In the genomic region with DNA sequence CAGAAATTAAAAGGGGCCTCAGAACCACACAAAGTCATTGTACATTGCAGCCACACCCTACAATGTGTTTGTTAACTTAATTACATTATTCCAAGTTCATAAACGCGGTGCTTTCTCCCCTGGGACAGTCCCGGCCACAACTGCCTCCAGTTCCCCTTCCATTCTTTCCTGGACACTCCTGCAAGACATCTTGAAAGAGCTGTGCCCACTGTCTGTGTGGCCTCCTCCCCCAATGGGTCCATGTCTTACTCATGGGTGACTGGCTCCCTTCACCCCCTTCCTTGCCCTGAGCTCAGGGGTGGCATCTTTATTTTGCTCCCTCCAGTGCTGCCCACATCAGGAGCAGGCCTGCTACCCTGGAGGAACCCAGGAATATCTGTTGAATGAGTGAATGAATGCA, we compare ENCODE assay signal across 19 cellular contexts.
A peak's percentile ranks its signal among the peaks of the same experiment; 100 is the strongest.
DNase-seq lines count a peak whose midpoint lies in the region; ATAC-seq and TF ChIP-seq lines count a peak whose summit lies in the region.
"Had no signal": no experiment of that assay in that cellular context is flagged by ENCODE, and none has a peak within 500 bp of the region (broad histone marks: within the 10 kb centered on the region; RNA-seq: fewer than 3 reads in every experiment).

No MANE protein-coding gene starts in this region.

- peak; percentile 17 for DNase-seq in activated CD4-positive, alpha-beta T cell treated with anti-CD3 and anti-CD28 coated beads, Interleukin-2, amount 10 ng/mL, durations not matched to agents 24 days and 14 days
- no peak for DNase-seq in activated CD4-positive, alpha-beta T cell treated with anti-CD3 and anti-CD28 coated beads, Interleukin-2, amount 50 U/mL, for 1 hour
- peak; percentile 86 for DNase-seq in esophagus muscularis mucosa (ENCODE audit: extremely low spot score)
- no peak for DNase-seq in neural progenitor cell (ENCODE audit: low spot score)
- peak; percentile 23 for DNase-seq in osteocyte (ENCODE audit: extremely low spot score, unreplicated experiment)
- DNase-seq in cerebellar nuclear complex (lab: John Stamatoyannopoulos, UW), result no peak
- DNase-seq in NCI-H1417 treated with DMSO at 0.1 percent for 48 hours (lab: John Stamatoyannopoulos, UW), result no peak
- DNase-seq: AML-193; Caco-2; Calu3; CD4-positive, alpha-beta T cell; CD8-positive, alpha-beta T cell; DMS79 treated with DMSO at 0.1 percent for 48 hours; GF-D8 had no signal

- H3K27ac ChIP-seq in esophagus muscularis mucosa (replicated peaks in 1 of 4) (no peak overlapping the region), neural progenitor cell (no peak overlapping the region)
- H3K27ac ChIP-seq: 22Rv1, A549, C4-2B had no signal

- H3K27ac Mint-ChIP-seq in activated CD4-positive, alpha-beta T cell treated with anti-CD3 and anti-CD28 coated beads, Interleukin-2, amount 10 ng/mL, durations not matched to agents 24 days and 14 days, result no peak overlapping the region
- H3K27ac Mint-ChIP-seq in neural progenitor cell, result peak overlapping the region; percentile 16
- H3K27ac Mint-ChIP-seq in osteocyte (ENCODE audit: unreplicated experiment), result no peak overlapping the region
- H3K27ac Mint-ChIP-seq: B cell; CD4-positive, alpha-beta T cell; CD8-positive, alpha-beta T cell had no signal

- no peaks in the 10 kb centered on the region for H3F3A ChIP-seq in neural progenitor cell (ENCODE audit: low read depth)

- intact Hi-C loops in activated CD4-positive, alpha-beta T cell treated with anti-CD3 and anti-CD28 coated beads, Interleukin-2, amount 10 ng/mL, durations not matched to agents 24 days and 14 days (cut with micrococcal nuclease), result no loop called here
- intact Hi-C loops in esophagus muscularis mucosa (cut with DNase I), result no loop called here

- TF ChIP-seq POLR2A in esophagus muscularis mucosa (IDR thresholded peaks at IDR 0.05; ENCODE audit: low read depth), result no peak

- TF ChIP-seq EP300 in esophagus muscularis mucosa (IDR thresholded peaks at IDR 0.05), result no peak

- ATAC-seq in HG02840 (IDR thresholded peaks at IDR 0.05; ENCODE audit: low FRiP score, unreplicated experiment), result no peak
- ATAC-seq: A549; CD8-positive, alpha-beta T cell had no signal

- H4K20me1 ChIP-seq in neural progenitor cell (ENCODE audit: low read depth), result no peaks in the 10 kb centered on the region

- TF ChIP-seq CTCF in esophagus muscularis mucosa (IDR thresholded peaks at IDR 0.05) (no peak), neural progenitor cell (IDR thresholded peaks at IDR 0.05) (no peak), osteocyte (IDR thresholded peaks at IDR 0.05) (no peak)

- H3K9me3 ChIP-seq in esophagus muscularis mucosa (no peaks in the 10 kb centered on the region), neural progenitor cell (ENCODE audit: low read depth) (no peaks in the 10 kb centered on the region)
- H3K9me3 ChIP-seq: A549, Caco-2 had no signal

- no peak overlapping the region for H3K9ac ChIP-seq in neural progenitor cell

- H3K27me3 Mint-ChIP-seq in activated CD4-positive, alpha-beta T cell treated with anti-CD3 and anti-CD28 coated beads, Interleukin-2, amount 10 ng/mL, durations not matched to agents 24 days and 14 days, result peaks cover 5% of the 10 kb centered on the region
- peaks cover under 1% of the 10 kb centered on the region for H3K27me3 Mint-ChIP-seq in neural progenitor cell (ENCODE audit: insufficient read depth, low read depth)
- peaks cover 7% of the 10 kb centered on the region for H3K27me3 Mint-ChIP-seq in osteocyte (ENCODE audit: unreplicated experiment)
- H3K27me3 Mint-ChIP-seq: B cell had no signal

- H3K4me3 Mint-ChIP-seq in activated CD4-positive, alpha-beta T cell treated with anti-CD3 and anti-CD28 coated beads, Interleukin-2, amount 10 ng/mL, durations not matched to agents 24 days and 14 days, result no peak overlapping the region
- H3K4me3 Mint-ChIP-seq in neural progenitor cell (no peak overlapping the region), osteocyte (ENCODE audit: unreplicated experiment) (no peak overlapping the region)
- H3K4me3 Mint-ChIP-seq: B cell; CD4-positive, alpha-beta T cell; CD8-positive, alpha-beta T cell had no signal

- H3K4me1 ChIP-seq in esophagus muscularis mucosa, result peaks cover 0 to 5% (median 0%) of the 10 kb centered on the region in 4 donors
- H3K4me1 ChIP-seq in neural progenitor cell, result no peaks in the 10 kb centered on the region
- H3K4me1 ChIP-seq: A549, Caco-2 had no signal

- H3K27me3 ChIP-seq in esophagus muscularis mucosa (no peaks in the 10 kb centered on the region), neural progenitor cell (no peaks in the 10 kb centered on the region)

- WGBS in esophagus muscularis mucosa, result 87% methylated on average over 3 of the region's 3 CpGs

- H3K4me3 ChIP-seq in esophagus muscularis mucosa (no peak overlapping the region), neural progenitor cell (no peak overlapping the region)
- H3K4me3 ChIP-seq: A549 had no signal

- H3K4me2 ChIP-seq in neural progenitor cell, result no peak overlapping the region
- H3K4me2 ChIP-seq: A549 had no signal

- H3K9me3 Mint-ChIP-seq in activated CD4-positive, alpha-beta T cell treated with anti-CD3 and anti-CD28 coated beads, Interleukin-2, amount 10 ng/mL, durations not matched to agents 24 days and 14 days, result no peaks in the 10 kb centered on the region
- H3K9me3 Mint-ChIP-seq in neural progenitor cell, result no peaks in the 10 kb centered on the region
- no peaks in the 10 kb centered on the region for H3K9me3 Mint-ChIP-seq in osteocyte (ENCODE audit: unreplicated experiment)
- H3K9me3 Mint-ChIP-seq: CD4-positive, alpha-beta T cell; CD8-positive, alpha-beta T cell had no signal

- no peaks in the 10 kb centered on the region for H3K79me2 ChIP-seq in neural progenitor cell (ENCODE audit: low read depth)

- H2AFZ ChIP-seq in neural progenitor cell (replicated peaks), result no peak overlapping the region

- no peaks in the 10 kb centered on the region for H3K4me1 Mint-ChIP-seq in activated CD4-positive, alpha-beta T cell treated with anti-CD3 and anti-CD28 coated beads, Interleukin-2, amount 10 ng/mL, durations not matched to agents 24 days and 14 days
- peaks cover 14% of the 10 kb centered on the region for H3K4me1 Mint-ChIP-seq in neural progenitor cell
- peaks cover 2% of the 10 kb centered on the region for H3K4me1 Mint-ChIP-seq in osteocyte (ENCODE audit: unreplicated experiment)
- H3K4me1 Mint-ChIP-seq: B cell had no signal

- H3K36me3 ChIP-seq in esophagus muscularis mucosa, result no peaks in the 10 kb centered on the region
- no peaks in the 10 kb centered on the region for H3K36me3 ChIP-seq in neural progenitor cell

- H3K36me3 Mint-ChIP-seq in activated CD4-positive, alpha-beta T cell treated with anti-CD3 and anti-CD28 coated beads, Interleukin-2, amount 10 ng/mL, durations not matched to agents 24 days and 14 days (ENCODE audit: low read depth), result no peaks in the 10 kb centered on the region
- H3K36me3 Mint-ChIP-seq in neural progenitor cell (no peaks in the 10 kb centered on the region), osteocyte (ENCODE audit: unreplicated experiment) (no peaks in the 10 kb centered on the region)
- H3K36me3 Mint-ChIP-seq: CD8-positive, alpha-beta T cell had no signal

Comparison
In these comparisons a context has a peak if more than half of its experiments do, and no peak if none do; other contexts are left out.
1. DNase-seq: peak in activated CD4-positive, alpha-beta T cell treated with anti-CD3 and anti-CD28 coated beads, Interleukin-2, amount 10 ng/mL, durations not matched to agents 24 days and 14 days (single experiment), esophagus muscularis mucosa (single experiment) and osteocyte (single experiment); none in activated CD4-positive, alpha-beta T cell treated with anti-CD3 and anti-CD28 coated beads, Interleukin-2, amount 50 U/mL, for 1 hour (single experiment), neural progenitor cell (single experiment), cerebellar nuclear complex (0 of 2) and NCI-H1417 treated with DMSO at 0.1 percent for 48 hours (single experiment).